ENCODE assay signal across 8 cellular contexts in the genomic region with DNA sequence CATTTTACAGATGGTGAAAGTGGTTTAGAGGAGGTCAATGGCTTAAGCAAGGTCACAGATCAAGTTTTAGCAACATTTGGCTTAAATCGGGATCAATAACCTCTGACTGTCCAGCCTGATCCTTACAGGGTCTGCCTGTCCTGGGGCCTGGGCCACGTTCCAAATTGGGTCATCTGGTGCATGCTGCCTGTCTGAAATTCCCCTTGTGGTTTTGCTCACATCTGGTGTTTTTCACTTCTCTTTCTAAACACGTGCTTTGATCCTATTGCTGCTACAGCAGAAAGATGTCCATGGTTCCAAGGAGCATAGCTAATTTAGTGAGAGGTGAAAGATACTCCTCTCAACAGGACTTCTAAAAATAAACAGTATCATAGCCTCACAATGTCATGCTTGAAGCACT. TPM values are rescaled to one million over a fixed set of nuclear protein-coding genes. Genes with fewer than 3 reads are reported as not detected.
DNase-seq lines count a peak whose midpoint lies in the region; ATAC-seq, FAIRE-seq and TF ChIP-seq lines count a peak whose summit lies in the region.
"Not testable (repeated sequence)": the region's sequence is repeated elsewhere in the genome, so short reads cannot be mapped to it uniquely, and the experiment has no call there.

No MANE protein-coding gene starts in this region.

- no CpG with 5 or more reads among the region's 3 CpGs for WGBS in pancreas, 2 donors

- TF ChIP-seq CTCF in pancreas (IDR thresholded peaks at IDR 0.05): not testable (repeated sequence)

- not testable (repeated sequence) for H3K4me1 ChIP-seq in pancreas

- H3K9me3 ChIP-seq in pancreas: not testable (repeated sequence)

- H3K36me3 ChIP-seq in pancreas: not testable (repeated sequence)

- FAIRE-seq in endometrium (lab: Jason Lieb, UNC): peak; percentile 94
- FAIRE-seq in pancreas (lab: Jason Lieb, UNC): not testable (repeated sequence)

- not testable (repeated sequence) for DNase-seq in pancreas

- ATAC-seq in GM18498 (IDR thresholded peaks at IDR 0.05; ENCODE audit: unreplicated experiment) (peak; percentile 79), GM19023 (IDR thresholded peaks at IDR 0.05; ENCODE audit: unreplicated experiment) (peak; percentile 81), GM21390 (IDR thresholded peaks at IDR 0.05; ENCODE audit: unreplicated experiment) (peak; percentile 64), HG02642 (IDR thresholded peaks at IDR 0.05; ENCODE audit: poor library complexity, unreplicated experiment) (peak; percentile 73), HG03095 (IDR thresholded peaks at IDR 0.05; ENCODE audit: unreplicated experiment) (peak; percentile 62), HG03520 (IDR thresholded peaks at IDR 0.05; ENCODE audit: unreplicated experiment) (peak; percentile 57), pancreas (peak in 3 of 4 donors; percentile 39 to 56 (median 53))

- not testable (repeated sequence) for H3K27ac ChIP-seq in pancreas

- intact Hi-C loops in pancreas (cut with DNase I): not testable (repeated sequence)

- H3K4me3 ChIP-seq in pancreas: not testable (repeated sequence)

- not testable (repeated sequence) for H3K27me3 ChIP-seq in pancreas

RNA-seq across cellular contexts. Expression of a gene that starts 19.4 kb away (rescaled TPM):
- 1 to 10 TPM in 1 of 6 donors, under 1 TPM in 3, not detected in 2; 0.32 to 1.8 (median 0.57) TPM for total RNA-seq in pancreas
- polyA plus RNA-seq in pancreas: under 1 TPM; 0.27 to 0.31 TPM
